16 cellular contexts compared by ENCODE assay signal in genomic region chr22:37122598-37123180, GRCh38. TPM values are rescaled to one million over a fixed set of nuclear protein-coding genes. Genes with fewer than 3 reads are reported as not detected.
DNase-seq lines count a peak whose midpoint lies in the region; ATAC-seq lines count a peak whose summit lies in the region.
"Had no signal": no experiment of that assay in that cellular context is flagged by ENCODE, and none has a peak within 500 bp of the region (broad histone marks: within the 10 kb centered on the region; RNA-seq: fewer than 3 reads in every experiment).

No MANE protein-coding gene starts in this region.

- peaks cover 0 to 87% (median 46%) of the 10 kb centered on the region in 4 donors for H3K4me1 Mint-ChIP-seq in CD4-positive, CD25-positive, alpha-beta regulatory T cell
- H3K4me1 Mint-ChIP-seq in naive B cell, result peaks cover 14 to 21% (median 19%) of the 10 kb centered on the region in 3 donors

- H3K27me3 ChIP-seq in CD4-positive, CD25-positive, alpha-beta regulatory T cell (ENCODE audit: control insufficient read depth, insufficient read depth, low read length), result no peaks in the 10 kb centered on the region
- H3K27me3 ChIP-seq: right atrium auricular region, SJSA1 had no signal

- peaks cover 18% of the 10 kb centered on the region for H3K36me3 Mint-ChIP-seq in CD4-positive, CD25-positive, alpha-beta regulatory T cell
- peaks cover 16 to 59% of the 10 kb centered on the region in 2 donors for H3K36me3 Mint-ChIP-seq in activated naive CD4-positive, alpha-beta T cell treated with anti-CD3 and anti-CD28 coated beads, Interleukin-2, amount 50 U/mL, for 72 hours
- H3K36me3 Mint-ChIP-seq in naive B cell, result no peaks in the 10 kb centered on the region

- H3K9me3 Mint-ChIP-seq in CD4-positive, CD25-positive, alpha-beta regulatory T cell, result no peaks in the 10 kb centered on the region
- H3K9me3 Mint-ChIP-seq in activated naive CD4-positive, alpha-beta T cell treated with anti-CD3 and anti-CD28 coated beads, Interleukin-2, amount 50 U/mL, for 72 hours, result no peaks in the 10 kb centered on the region
- H3K9me3 Mint-ChIP-seq in naive B cell, result no peaks in the 10 kb centered on the region

- H3K27me3 Mint-ChIP-seq in CD4-positive, CD25-positive, alpha-beta regulatory T cell, result peaks cover 4% of the 10 kb centered on the region
- peaks cover 0 to 10% (median 8%) of the 10 kb centered on the region in 3 donors for H3K27me3 Mint-ChIP-seq in naive B cell

- H3K27ac Mint-ChIP-seq in CD4-positive, CD25-positive, alpha-beta regulatory T cell, result peak overlapping the region; percentile 99 to 100 (median 99)
- peak overlapping the region; percentile 99 to 100 for H3K27ac Mint-ChIP-seq in activated naive CD4-positive, alpha-beta T cell treated with anti-CD3 and anti-CD28 coated beads, Interleukin-2, amount 50 U/mL, for 72 hours
- peak overlapping the region in 5 of 6 donors; percentile 54 to 99 (median 90) for H3K27ac Mint-ChIP-seq in naive B cell

- peaks cover 20% of the 10 kb centered on the region for H3K36me3 ChIP-seq in CD4-positive, CD25-positive, alpha-beta regulatory T cell (ENCODE audit: control insufficient read depth, insufficient read depth, low read length)
- H3K36me3 ChIP-seq: right atrium auricular region, SJSA1 had no signal

- H3K27ac ChIP-seq in CD4-positive, CD25-positive, alpha-beta regulatory T cell (ENCODE audit: insufficient read depth, low read length, poor library complexity, severe bottlenecking), result peak overlapping the region; percentile 100
- H3K27ac ChIP-seq: HL-60, right atrium auricular region, SJSA1 had no signal

- ATAC-seq in CD4-positive, CD25-positive, alpha-beta regulatory T cell (ENCODE audit: low read depth in 2 of 2), result no peak
- ATAC-seq in GM18870 (IDR thresholded peaks at IDR 0.05; ENCODE audit: unreplicated experiment) (peak; percentile 23), naive B cell (ENCODE audit: low read depth in 2 of 2) (no peak), HG03135 (IDR thresholded peaks at IDR 0.05; ENCODE audit: unreplicated experiment) (no peak), HG03045 (IDR thresholded peaks at IDR 0.05; ENCODE audit: unreplicated experiment) (no peak), GM18868 (IDR thresholded peaks at IDR 0.05; ENCODE audit: unreplicated experiment) (no peak)
- no peak for ATAC-seq in activated naive CD4-positive, alpha-beta T cell treated with anti-CD3 and anti-CD28 coated beads, Interleukin-2, amount 50 U/mL, for 72 hours

- peak overlapping the region; percentile 65 for H3K4me3 ChIP-seq in CD4-positive, CD25-positive, alpha-beta regulatory T cell (ENCODE audit: low read depth, low read length)
- H3K4me3 ChIP-seq: right atrium auricular region, SJSA1 had no signal

- no peaks in the 10 kb centered on the region for H3K9me3 ChIP-seq in CD4-positive, CD25-positive, alpha-beta regulatory T cell (ENCODE audit: control insufficient read depth in 2 of 2, low read length in 2 of 2)
- H3K9me3 ChIP-seq: right atrium auricular region, SJSA1 had no signal

- peaks cover 55% of the 10 kb centered on the region for H3K4me1 ChIP-seq in CD4-positive, CD25-positive, alpha-beta regulatory T cell (ENCODE audit: control insufficient read depth, insufficient read depth, low read length, poor library complexity, severe bottlenecking)
- H3K4me1 ChIP-seq: right atrium auricular region had no signal

- H3K4me3 Mint-ChIP-seq in CD4-positive, CD25-positive, alpha-beta regulatory T cell, result peak overlapping the region in 3 of 4 donors; percentile 40 to 87 (median 84)
- H3K4me3 Mint-ChIP-seq in naive B cell, result peak overlapping the region in 5 of 8 donors; percentile 46 to 72 (median 61)

- no peak for DNase-seq in CD4-positive, CD25-positive, alpha-beta regulatory T cell
- DNase-seq in activated naive CD4-positive, alpha-beta T cell treated with anti-CD3 and anti-CD28 coated beads, Interleukin-2, amount 50 U/mL, for 72 hours (ENCODE audit: low spot score in 2 of 2), result no peak
- DNase-seq in naive B cell (no peak), NCI-H226 (no peak)
- DNase-seq: glutamatergic neuron, NCI-H2081 had no signal

RNA-seq across cellular contexts. Expression of gene TMPRSS6, which starts 13.2 kb away (rescaled TPM):
- 1.5 TPM for total RNA-seq in CD4-positive, CD25-positive, alpha-beta regulatory T cell
- polyA plus RNA-seq in CD4-positive, CD25-positive, alpha-beta regulatory T cell, result under 1 TPM; 0.10 to 0.18 (median 0.14) TPM
- total RNA-seq in activated naive CD4-positive, alpha-beta T cell treated with anti-CD3 and anti-CD28 coated beads, Interleukin-2, amount 50 U/mL, for 72 hours, result 10 to 100 TPM in 1 of 2 donors, 1 to 10 TPM in 1; 8.7 to 27.8 TPM
- under 1 TPM in 1 of 6 donors, not detected in 5; 0.08 TPM for polyA plus RNA-seq in naive B cell (ENCODE audit: low read depth in 6 of 6)
- total RNA-seq: G401, H4, right atrium auricular region, SJSA1 had no signal
- polyA plus RNA-seq: neural cell had no signal

RNA-seq across cellular contexts. Expression of gene IL2RB, which starts 27.0 kb away (rescaled TPM):
- total RNA-seq in CD4-positive, CD25-positive, alpha-beta regulatory T cell, result 197 TPM
- polyA plus RNA-seq in CD4-positive, CD25-positive, alpha-beta regulatory T cell, result 100 to 1,000 TPM; 160 to 189 (median 163) TPM
- 100 to 1,000 TPM; 170 to 253 TPM for total RNA-seq in activated naive CD4-positive, alpha-beta T cell treated with anti-CD3 and anti-CD28 coated beads, Interleukin-2, amount 50 U/mL, for 72 hours
- 1 to 10 TPM in 4 of 6 donors, under 1 TPM in 2; 0.73 to 1.8 (median 1.2) TPM for polyA plus RNA-seq in naive B cell (ENCODE audit: low read depth in 6 of 6)
- total RNA-seq: G401, SJSA1 had no signal
- polyA plus RNA-seq: neural cell had no signal
